17 cellular contexts compared by ENCODE assay signal in genomic region chr2:169838743-169839489, GRCh38.
"Had no signal": no experiment of that assay in that cellular context is flagged by ENCODE, and none has a peak within 500 bp of the region (broad histone marks: within the 10 kb centered on the region; RNA-seq: fewer than 3 reads in every experiment).

No MANE protein-coding gene starts in this region.

- H3K9me3 Mint-ChIP-seq: immature natural killer cell had no signal

- H3K27ac ChIP-seq: esophagus muscularis mucosa, lower lobe of right lung, ovary, upper lobe of left lung had no signal

- FAIRE-seq: astrocyte, bronchial epithelial cell, colon had no signal

- DNase-seq: activated CD4-positive, alpha-beta T cell treated with anti-CD3 and anti-CD28 coated beads, Interleukin-2, amount 50 U/mL, for 1 hour; activated effector memory CD4-positive, alpha-beta T cell treated with Interleukin-2 at 50 U/mL for 16 hours; activated naive CD4-positive, alpha-beta T cell treated with anti-CD3 and anti-CD28 coated beads, Interleukin-2, amount 50 U/mL, for 16 hours; immature natural killer cell; lower lobe of right lung; midbrain; ovary; stimulated activated CD4-positive, alpha-beta T cell treated with anti-CD3 and anti-CD28 coated beads, Interleukin-15, amount 100 ng/mL, for 24 hours; stimulated activated CD4-positive, alpha-beta T cell treated with anti-CD3 and anti-CD28 coated beads, Interleukin-4, amount 100 ng/mL, for 1 hour; stimulated activated naive CD4-positive, alpha-beta T cell; T-helper 9 cell; upper lobe of left lung had no signal

- H3K4me3 Mint-ChIP-seq: immature natural killer cell had no signal

- H3K9me3 ChIP-seq: esophagus muscularis mucosa, lower lobe of right lung, ovary, upper lobe of left lung had no signal

- H3K36me3 ChIP-seq: ovary had no signal

- H3K4me3 ChIP-seq: esophagus muscularis mucosa, lower lobe of right lung, ovary, upper lobe of left lung had no signal

- H3K27me3 ChIP-seq: esophagus muscularis mucosa, ovary, upper lobe of left lung had no signal

- ATAC-seq: activated CD4-positive, CD25-positive, alpha-beta regulatory T cell treated with anti-CD3 and anti-CD28 coated beads, Interleukin-2, amount 50 U/mL, for 24 hours had no signal
